Comparison of ENCODE assay signal across 24 cellular contexts in genomic region chr3:171996178-171996817, GRCh38.
"Had no signal": no experiment of that assay in that cellular context is flagged by ENCODE, and none has a peak within 500 bp of the region (broad histone marks: within the 10 kb centered on the region; RNA-seq: fewer than 3 reads in every experiment).

No MANE protein-coding gene starts in this region.

- H3K27ac Mint-ChIP-seq: activated CD4-positive, alpha-beta memory T cell treated with anti-CD3 and anti-CD28 coated beads, Interleukin-2, amount 10 ng/mL, durations not matched to agents 7 days and 5 days; activated CD4-positive, alpha-beta T cell treated with anti-CD3 and anti-CD28 coated beads for 36 hours; brain had no signal

- H3K4me2 ChIP-seq: SK-N-SH had no signal

- H3K27me3 Mint-ChIP-seq: brain had no signal

- H3K27me3 ChIP-seq: Peyer's patch, SJCRH30 had no signal

- DNase-seq: activated CD4-positive, alpha-beta memory T cell treated with anti-CD3 and anti-CD28 coated beads, Interleukin-2, amount 10 ng/mL, durations not matched to agents 7 days and 5 days; activated CD4-positive, alpha-beta T cell treated with anti-CD3 and anti-CD28 coated beads for 36 hours; activated CD4-positive, alpha-beta T cell treated with anti-CD3 and anti-CD28 coated beads, Interleukin-2, amount 50 U/mL, for 1 hour; activated gamma-delta T cell; activated naive CD4-positive, alpha-beta T cell treated with anti-CD3 and anti-CD28 coated beads, Interleukin-2, amount 50 U/mL, for 16 hours; amygdala; Karpas-422; MM.1S; NCI-H1105 treated with DMSO at 0.1 percent for 48 hours; NCI-H1436 treated with DMSO at 0.1 percent for 48 hours; NCI-H187; NCI-H2081; NCI-H510A treated with DMSO at 0.1 percent for 48 hours; NCI-H69; NK-92 treated with Interleukin-12 subunit alpha and Interleukin-12 subunit beta, amount 100 ng/mL, for 24 hours; Peyer's patch; Right ventricle myocardium superior; SJCRH30; SK-N-SH; WERI-Rb-1 had no signal

- H3K36me3 Mint-ChIP-seq: brain had no signal

- H3K9me3 ChIP-seq: Peyer's patch, SJCRH30 had no signal

- H3K4me1 Mint-ChIP-seq: activated CD4-positive, alpha-beta T cell treated with anti-CD3 and anti-CD28 coated beads for 36 hours; central memory CD8-positive, alpha-beta T cell had no signal

- H3K4me1 ChIP-seq: Peyer's patch had no signal

- ATAC-seq: activated CD4-positive, alpha-beta T cell treated with anti-CD3 and anti-CD28 coated beads for 36 hours; K562 had no signal

- H3K9ac ChIP-seq: SK-N-SH had no signal

- H3K27ac ChIP-seq: Peyer's patch, RWPE1, WERI-Rb-1 had no signal

- H3K36me3 ChIP-seq: Peyer's patch, SJCRH30, WERI-Rb-1 had no signal

- H3K4me3 ChIP-seq: K562, Peyer's patch, SJCRH30 had no signal

- H3K4me3 Mint-ChIP-seq: activated CD4-positive, alpha-beta memory T cell treated with anti-CD3 and anti-CD28 coated beads, Interleukin-2, amount 10 ng/mL, durations not matched to agents 7 days and 5 days; activated CD4-positive, alpha-beta T cell treated with anti-CD3 and anti-CD28 coated beads for 36 hours; brain; central memory CD8-positive, alpha-beta T cell had no signal
